In genomic region chr6:40039042-40039441, GRCh38 we compare ENCODE assay signal across 8 cellular contexts.
"Had no signal": no experiment of that assay in that cellular context is flagged by ENCODE, and none has a peak within 500 bp of the region (broad histone marks: within the 10 kb centered on the region; RNA-seq: fewer than 3 reads in every experiment).

No MANE protein-coding gene starts in this region.

- DNase-seq: GM23248, H7, HFFc6, KBM-7 had no signal

- H3K27ac ChIP-seq: GM23248, HL-60 had no signal

- H3K36me3 Mint-ChIP-seq: IgD-negative memory B cell had no signal

- H3K4me3 Mint-ChIP-seq: HFFc6, IgD-negative memory B cell had no signal

- H3K4me1 ChIP-seq: HAP-1 had no signal

- ATAC-seq: HCT116 had no signal

- H2AFZ ChIP-seq: GM23248 had no signal

- H3K9me3 ChIP-seq: HAP-1 had no signal

- H3K9ac ChIP-seq: GM23248 had no signal

- H3K4me1 Mint-ChIP-seq: IgD-negative memory B cell had no signal

- H3K4me3 ChIP-seq: GM23248, HAP-1 had no signal

- H3K36me3 ChIP-seq: HAP-1 had no signal

- H3K27ac Mint-ChIP-seq: HFFc6, IgD-negative memory B cell had no signal
